In the genomic region with DNA sequence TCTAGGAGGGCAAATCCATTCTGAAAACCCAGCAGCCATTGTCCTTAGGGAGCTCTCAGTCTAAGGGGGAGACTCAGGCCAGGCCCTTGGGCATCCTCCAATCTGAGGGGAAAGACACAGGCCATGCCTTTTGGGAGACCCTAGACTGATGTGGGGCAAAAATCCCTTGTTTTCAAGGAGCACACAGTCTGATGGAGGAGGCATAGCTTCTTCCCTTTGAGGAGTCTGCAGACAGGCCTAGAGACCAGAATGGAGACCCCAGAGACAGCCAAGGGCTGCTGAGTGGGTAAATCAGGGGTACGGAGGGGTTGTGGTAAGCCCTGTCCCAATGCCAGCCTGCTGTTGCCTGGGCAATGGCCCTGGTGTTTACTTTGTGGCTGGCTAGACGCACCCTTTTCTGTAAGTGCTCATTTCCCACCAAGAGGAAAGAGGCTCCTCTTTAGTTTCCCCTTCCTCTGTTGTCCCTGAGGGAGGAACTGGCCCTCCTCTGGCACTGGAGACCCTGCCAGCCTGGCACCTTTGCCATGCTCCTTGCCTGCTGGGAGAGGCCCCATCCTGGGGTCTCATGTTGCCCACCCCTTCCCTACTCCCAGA, we compare ENCODE assay signal across 13 cellular contexts. TPM values are rescaled to one million over a fixed set of nuclear protein-coding genes. Genes with fewer than 3 reads are reported as not detected.
A peak's percentile ranks its signal among the peaks of the same experiment; 100 is the strongest.
DNase-seq lines count a peak whose midpoint lies in the region; ATAC-seq and TF ChIP-seq lines count a peak whose summit lies in the region.
"Had no signal": no experiment of that assay in that cellular context is flagged by ENCODE, and none has a peak within 500 bp of the region (broad histone marks: within the 10 kb centered on the region; RNA-seq: fewer than 3 reads in every experiment).

No MANE protein-coding gene starts in this region.

- TF ChIP-seq CTCF in Panc1 (IDR thresholded peaks at IDR 0.05) (no peak), gastroesophageal sphincter (IDR thresholded peaks at IDR 0.05) (no peak), spleen (IDR thresholded peaks at IDR 0.05 in 8 of 11, conservative IDR thresholded peaks at IDR 0.05 in 3 of 11) (no peak)

- peaks cover 18% of the 10 kb centered on the region for H3K27me3 Mint-ChIP-seq in activated naive CD8-positive, alpha-beta T cell treated with anti-CD3 and anti-CD28 coated beads for 36 hours

- no peak for ATAC-seq in Panc1
- ATAC-seq in gastroesophageal sphincter = no peak

- DNase-seq in NCI-H510A treated with DMSO at 0.1 percent for 48 hours (lab: John Stamatoyannopoulos, UW) (peak; percentile 16), NCI-H510A (lab: John Stamatoyannopoulos, UW) (no peak), Panc1 (ENCODE audit: low read depth, low spot score) (no peak), spleen (no peak), SIG-M5 treated with dmso at 0.1 percent for 504 hours (lab: John Stamatoyannopoulos, UW; ENCODE audit: unreplicated experiment) (no peak)
- DNase-seq in activated naive CD8-positive, alpha-beta T cell treated with anti-CD3 and anti-CD28 coated beads for 36 hours = no peak
- DNase-seq in stimulated activated naive CD4-positive, alpha-beta T cell (lab: John Stamatoyannopoulos, UW) = no peak
- DNase-seq: activated CD4-positive, alpha-beta T cell treated with anti-CD3 and anti-CD28 coated beads, Interleukin-2, amount 50 U/mL, for 4 hours; NCI-H82; nephron progenitor cell had no signal

- in situ Hi-C loops in Panc1 (cut with HindIII; ENCODE audit: low pct_unique_long_range_greater_than_20kb, low sequenced_read_pairs) = no loop called here

- BruUV-seq in Panc1 (replicated peaks; lab: Mats Ljungman, UMichigan) = no TSS peak

- H3K36me3 ChIP-seq in Panc1 (ENCODE audit: control insufficient read depth, insufficient read depth, low read length) (no peaks in the 10 kb centered on the region), gastroesophageal sphincter (no peaks in the 10 kb centered on the region), spleen (no peaks in the 10 kb centered on the region)

- H3K27ac ChIP-seq in Panc1 (ENCODE audit: low read length) = peak overlapping the region; percentile 34; the same call in 1 of the 2 replicates
- H3K27ac ChIP-seq in gastroesophageal sphincter = peak overlapping the region in 3 of 4 donors; percentile 27 to 44 (median 28)
- peak overlapping the region in 7 of 8 donors; percentile 12 to 92 (median 81) for H3K27ac ChIP-seq in spleen

- no peaks in the 10 kb centered on the region for H3K36me3 Mint-ChIP-seq in activated naive CD8-positive, alpha-beta T cell treated with anti-CD3 and anti-CD28 coated beads for 36 hours
- H3K36me3 Mint-ChIP-seq: activated naive CD8-positive, alpha-beta T cell; stimulated activated effector memory CD8-positive, alpha-beta T cell treated with anti-CD3 and anti-CD28 coated beads, Interleukin-12 subunit alpha, Interleukin-12 subunit beta, amount 100 ng/mL, for 72 hours had no signal

- H3K4me1 Mint-ChIP-seq in activated naive CD8-positive, alpha-beta T cell treated with anti-CD3 and anti-CD28 coated beads for 36 hours = peaks cover 5% of the 10 kb centered on the region

- CTCF ChIA-PET in Panc1 (lab: Charles Lee) = interaction anchor here (0.6 to 0.8 kb wide), 3 partner anchors 18 to 62 kb away, joined by 4 to 8 read pairs (median 5); no protein-coding TSS in a partner anchor

- intact Hi-C loops in Panc1 (cut with micrococcal nuclease; ENCODE audit: unreplicated experiment) = no loop called here
- intact Hi-C loops in spleen (cut with DNase I; ENCODE audit: low total_unique reads) = no loop called here

- H3K4me1 ChIP-seq in Panc1 (ENCODE audit: control insufficient read depth, insufficient read depth, low read length) (peaks cover 35% of the 10 kb centered on the region), gastroesophageal sphincter (peaks cover 0 to 72% (median 48%) of the 10 kb centered on the region in 3 donors), spleen (peaks cover 34 to 100% (median 68%) of the 10 kb centered on the region in 6 donors)

- TF ChIP-seq POLR2A in gastroesophageal sphincter (IDR thresholded peaks at IDR 0.05) (no peak), spleen (IDR thresholded peaks at IDR 0.05) (no peak)

- H3K9me3 ChIP-seq in Panc1 (ENCODE audit: control insufficient read depth, insufficient read depth, low read depth, low read length) = no peaks in the 10 kb centered on the region
- no peaks in the 10 kb centered on the region for H3K9me3 ChIP-seq in gastroesophageal sphincter
- no peaks in the 10 kb centered on the region for H3K9me3 ChIP-seq in spleen

- H3K9me3 Mint-ChIP-seq in activated naive CD8-positive, alpha-beta T cell treated with anti-CD3 and anti-CD28 coated beads for 36 hours = no peaks in the 10 kb centered on the region
- H3K9me3 Mint-ChIP-seq: nephron progenitor cell; stimulated activated effector memory CD8-positive, alpha-beta T cell treated with anti-CD3 and anti-CD28 coated beads, Interleukin-12 subunit alpha, Interleukin-12 subunit beta, amount 100 ng/mL, for 72 hours had no signal

- POLR2A ChIA-PET in Panc1 (lab: Charles Lee) = no interaction called here

- 16 to 58% methylated on average over 2 of the region's 2 CpGs for WGBS in gastroesophageal sphincter (ENCODE audit: low coverage in 1 of 2), 2 donors
- 5 to 30% (median 11%) methylated on average over 1 to 2 of the region's 2 CpGs for WGBS in spleen, 5 donors

- H3K27ac Mint-ChIP-seq in activated naive CD8-positive, alpha-beta T cell treated with anti-CD3 and anti-CD28 coated beads for 36 hours = no peak overlapping the region
- H3K27ac Mint-ChIP-seq: activated naive CD8-positive, alpha-beta T cell; nephron progenitor cell; stimulated activated effector memory CD8-positive, alpha-beta T cell treated with anti-CD3 and anti-CD28 coated beads, Interleukin-12 subunit alpha, Interleukin-12 subunit beta, amount 100 ng/mL, for 72 hours had no signal

- H3K27me3 ChIP-seq in Panc1 (ENCODE audit: control insufficient read depth, insufficient read depth, low read length) (no peaks in the 10 kb centered on the region), gastroesophageal sphincter (no peaks in the 10 kb centered on the region), spleen (replicated peaks in 1 of 7) (peaks cover 0 to 26% (median 0%) of the 10 kb centered on the region in 7 donors)

- H3K4me3 ChIP-seq in Panc1 (ENCODE audit: low read depth in 2 of 2, low read length in 2 of 2) (no peak overlapping the region), gastroesophageal sphincter (no peak overlapping the region), spleen (no peak overlapping the region)

- TF ChIP-seq EP300 in gastroesophageal sphincter (IDR thresholded peaks at IDR 0.05) = no peak

- no peak overlapping the region for H3K4me3 Mint-ChIP-seq in activated naive CD8-positive, alpha-beta T cell treated with anti-CD3 and anti-CD28 coated beads for 36 hours
- H3K4me3 Mint-ChIP-seq: activated naive CD8-positive, alpha-beta T cell; nephron progenitor cell; stimulated activated effector memory CD8-positive, alpha-beta T cell treated with anti-CD3 and anti-CD28 coated beads, Interleukin-12 subunit alpha, Interleukin-12 subunit beta, amount 100 ng/mL, for 72 hours had no signal

RNA-seq across cellular contexts. Expression of a gene that starts 19.3 kb away (rescaled TPM):
- total RNA-seq in Panc1 (2021; ENCODE audit: unreplicated experiment) (33.0 TPM), gastroesophageal sphincter (100 to 1,000 TPM in 1 of 4 donors, 10 to 100 TPM in 3; 45.3 to 132 (median 82.8) TPM), spleen (100 to 1,000 TPM in 4 of 7 donors, 10 to 100 TPM in 3; 60.5 to 250 (median 109) TPM)
- polyA plus RNA-seq in Panc1 (2012; ENCODE audit: insufficient read length) = 9.9 TPM
- polyA plus RNA-seq in spleen = 10 to 100 TPM in 1 of 3 donors, 1 to 10 TPM in 2; 7.5 to 35.4 (median 9.0) TPM
- total RNA-seq in activated naive CD8-positive, alpha-beta T cell treated with anti-CD3 and anti-CD28 coated beads for 36 hours = under 1 TPM; 0.08 to 0.66 TPM

Comparison
In these comparisons a context has a peak if more than half of its experiments do, and no peak if none do; other contexts are left out.
1. H3K27ac ChIP-seq: peak in every context shown above with its lines; median percentile 81 in spleen; 34 in Panc1; 28 in gastroesophageal sphincter.
2. RNA of a gene that starts 19.3 kb away (total RNA-seq): 60.5 to 250 TPM in spleen, 45.3 to 132 TPM in gastroesophageal sphincter and 33.0 TPM in Panc1 (single experiment); 0.08 to 0.66 TPM in activated naive CD8-positive, alpha-beta T cell treated with anti-CD3 and anti-CD28 coated beads for 36 hours; every median in the first group is over 10 times any median in the second.